In the genomic region with DNA sequence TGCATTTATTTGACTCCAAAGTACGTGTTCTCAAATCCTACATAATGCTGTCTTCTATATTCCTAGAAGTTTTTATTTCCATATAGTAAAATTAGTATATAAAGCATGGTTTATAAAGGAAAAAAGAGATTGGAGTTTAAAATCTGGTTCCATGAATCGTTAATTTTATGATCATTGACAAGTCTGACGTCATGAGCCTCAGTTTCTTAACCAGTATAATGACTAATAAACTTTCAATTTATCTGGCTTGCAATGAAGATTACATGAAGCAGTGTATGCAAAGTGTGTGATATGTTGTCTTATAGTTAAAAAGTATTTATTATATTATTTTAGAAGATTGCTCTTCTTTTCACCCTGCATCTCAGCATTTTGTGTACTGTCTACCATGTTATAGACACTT, we compare ENCODE assay signal across 29 cellular contexts.
"Had no signal": no experiment of that assay in that cellular context is flagged by ENCODE, and none has a peak within 500 bp of the region (broad histone marks: within the 10 kb centered on the region; RNA-seq: fewer than 3 reads in every experiment).

No MANE protein-coding gene starts in this region.

- H3K27ac ChIP-seq: stomach, suprapubic skin, testis, thoracic aorta, thyroid gland, tibial artery, tibial nerve, transverse colon, upper lobe of left lung, upper lobe of right lung, uterus, vagina had no signal

- ATAC-seq: stimulated activated effector memory CD8-positive, alpha-beta T cell treated with anti-CD3 and anti-CD28 coated beads, Interleukin-12 subunit alpha, Interleukin-12 subunit beta, amount 100 ng/mL, for 72 hours; stimulated activated memory B cell treated with anti-CD40 and anti-IgM and Interleukin-4, amounts not matched to agents 10 μg/mL and 1 μg/mL and 100 μg/mL, for 72 hours; stimulated activated naive B cell treated with anti-CD40 and anti-IgM and Interleukin-4, amounts not matched to agents 10 μg/mL and 1 μg/mL and 100 μg/mL, for 72 hours; stimulated activated naive CD8-positive, alpha-beta T cell treated with anti-CD3 and anti-CD28 coated beads, Interleukin-15, amount 100 ng/mL, for 72 hours; stimulated activated naive CD8-positive, alpha-beta T cell treated with anti-CD3 and anti-CD28 coated beads, Interleukin-15, Interleukin-2, amounts not matched to agents 100 U/mL and 50 U/mL, for 24 hours; upper lobe of right lung had no signal

- H3K36me3 Mint-ChIP-seq: stimulated activated effector memory CD8-positive, alpha-beta T cell treated with anti-CD3 and anti-CD28 coated beads, Interleukin-12 subunit alpha, Interleukin-12 subunit beta, amount 100 ng/mL, for 72 hours; stimulated activated memory B cell treated with anti-CD40 and anti-IgM and Interleukin-4, amounts not matched to agents 10 μg/mL and 1 μg/mL and 100 μg/mL, for 72 hours; stimulated activated naive B cell treated with anti-CD40 and anti-IgM and Interleukin-4, amounts not matched to agents 10 μg/mL and 1 μg/mL and 100 μg/mL, for 72 hours; type B pancreatic cell had no signal

- DNase-seq: stimulated activated CD4-positive, alpha-beta T cell treated with anti-CD3 and anti-CD28 coated beads, Interleukin-2, amount 100 ng/mL, for 48 hours; stimulated activated CD4-positive, alpha-beta T cell treated with anti-CD3 and anti-CD28 coated beads, Interleukin-4, amount 100 ng/mL, for 1 hour; stimulated activated CD4-positive, alpha-beta T cell treated with anti-CD3 and anti-CD28 coated beads, Interleukin-4, amount 100 ng/mL, for 24 hours; stimulated activated CD4-positive, alpha-beta T cell treated with anti-CD3 and anti-CD28 coated beads, Interleukin-4, amount 100 ng/mL, for 4 hours; stimulated activated CD8-positive, alpha-beta memory T cell treated with anti-CD3 and anti-CD28 coated beads, Interleukin-4, amount 100 ng/mL, for 48 hours; stimulated activated naive B cell treated with anti-CD40 and anti-IgM and Interleukin-4, amounts not matched to agents 10 μg/mL and 1 μg/mL and 100 μg/mL, for 72 hours; stimulated activated naive CD4-positive, alpha-beta T cell; stimulated activated naive CD4-positive, alpha-beta T cell treated with Interleukin-2 at 50 U/mL for 16 hours; stimulated activated naive CD8-positive, alpha-beta T cell treated with anti-CD3 and anti-CD28 coated beads, Interleukin-15, amount 100 ng/mL, for 72 hours; stimulated activated naive CD8-positive, alpha-beta T cell treated with anti-CD3 and anti-CD28 coated beads, Interleukin-15, Interleukin-2, amounts not matched to agents 100 U/mL and 50 U/mL, for 24 hours; stomach; substantia nigra; testis; thyroid gland; tibial artery; transverse colon; trophoblast cell; upper lobe of left lung; upper lobe of right lung; uterus had no signal

- H3K4me1 Mint-ChIP-seq: stimulated activated effector memory CD8-positive, alpha-beta T cell treated with anti-CD3 and anti-CD28 coated beads, Interleukin-12 subunit alpha, Interleukin-12 subunit beta, amount 100 ng/mL, for 72 hours; stimulated activated memory B cell treated with anti-CD40 and anti-IgM and Interleukin-4, amounts not matched to agents 10 μg/mL and 1 μg/mL and 100 μg/mL, for 72 hours; stimulated activated naive B cell treated with anti-CD40 and anti-IgM and Interleukin-4, amounts not matched to agents 10 μg/mL and 1 μg/mL and 100 μg/mL, for 72 hours; stimulated activated naive CD8-positive, alpha-beta T cell treated with anti-CD3 and anti-CD28 coated beads, Interleukin-15, amount 100 ng/mL, for 72 hours had no signal

- FAIRE-seq: urothelium cell line had no signal

- H3K27ac Mint-ChIP-seq: stimulated activated effector memory CD8-positive, alpha-beta T cell treated with anti-CD3 and anti-CD28 coated beads, Interleukin-12 subunit alpha, Interleukin-12 subunit beta, amount 100 ng/mL, for 72 hours; stimulated activated memory B cell treated with anti-CD40 and anti-IgM and Interleukin-4, amounts not matched to agents 10 μg/mL and 1 μg/mL and 100 μg/mL, for 72 hours; stimulated activated naive B cell treated with anti-CD40 and anti-IgM and Interleukin-4, amounts not matched to agents 10 μg/mL and 1 μg/mL and 100 μg/mL, for 72 hours; stimulated activated naive CD8-positive, alpha-beta T cell treated with anti-CD3 and anti-CD28 coated beads, Interleukin-15, amount 100 ng/mL, for 72 hours; stimulated activated naive CD8-positive, alpha-beta T cell treated with anti-CD3 and anti-CD28 coated beads, Interleukin-15, Interleukin-2, amounts not matched to agents 100 ng/mL and 50 ng/mL, for 24 hours; type B pancreatic cell had no signal

- H3K4me1 ChIP-seq: stomach, suprapubic skin, testis, thyroid gland, tibial artery, tibial nerve, transverse colon, upper lobe of left lung, upper lobe of right lung, uterus, vagina had no signal

- H3K27me3 Mint-ChIP-seq: stimulated activated memory B cell treated with anti-CD40 and anti-IgM and Interleukin-4, amounts not matched to agents 10 μg/mL and 1 μg/mL and 100 μg/mL, for 72 hours; stimulated activated naive B cell treated with anti-CD40 and anti-IgM and Interleukin-4, amounts not matched to agents 10 μg/mL and 1 μg/mL and 100 μg/mL, for 72 hours; stimulated activated naive CD8-positive, alpha-beta T cell treated with anti-CD3 and anti-CD28 coated beads, Interleukin-15, amount 100 ng/mL, for 72 hours; stimulated activated naive CD8-positive, alpha-beta T cell treated with anti-CD3 and anti-CD28 coated beads, Interleukin-15, Interleukin-2, amounts not matched to agents 100 ng/mL and 50 ng/mL, for 24 hours; type B pancreatic cell had no signal

- H3K4me3 Mint-ChIP-seq: stimulated activated effector memory CD8-positive, alpha-beta T cell treated with anti-CD3 and anti-CD28 coated beads, Interleukin-12 subunit alpha, Interleukin-12 subunit beta, amount 100 ng/mL, for 72 hours; stimulated activated memory B cell treated with anti-CD40 and anti-IgM and Interleukin-4, amounts not matched to agents 10 μg/mL and 1 μg/mL and 100 μg/mL, for 72 hours; stimulated activated naive B cell treated with anti-CD40 and anti-IgM and Interleukin-4, amounts not matched to agents 10 μg/mL and 1 μg/mL and 100 μg/mL, for 72 hours; stimulated activated naive CD8-positive, alpha-beta T cell treated with anti-CD3 and anti-CD28 coated beads, Interleukin-15, amount 100 ng/mL, for 72 hours; stimulated activated naive CD8-positive, alpha-beta T cell treated with anti-CD3 and anti-CD28 coated beads, Interleukin-15, Interleukin-2, amounts not matched to agents 100 ng/mL and 50 ng/mL, for 24 hours; type B pancreatic cell had no signal

- H3K27me3 ChIP-seq: stomach, suprapubic skin, testis, thyroid gland, tibial artery, tibial nerve, transverse colon, upper lobe of left lung, upper lobe of right lung, uterus, vagina had no signal

- H3K4me3 ChIP-seq: stomach, suprapubic skin, testis, thoracic aorta, thyroid gland, tibial artery, tibial nerve, transverse colon, upper lobe of left lung, upper lobe of right lung, uterus, vagina had no signal

- H3K9me3 Mint-ChIP-seq: type B pancreatic cell had no signal

- H3K9me3 ChIP-seq: stomach, suprapubic skin, testis, thoracic aorta, thyroid gland, tibial artery, tibial nerve, transverse colon, upper lobe of left lung, upper lobe of right lung, uterus, vagina had no signal

- H3K36me3 ChIP-seq: stomach, suprapubic skin, thoracic aorta, thyroid gland, tibial artery, tibial nerve, transverse colon, upper lobe of left lung, upper lobe of right lung, uterus, vagina had no signal
